In genomic region chr7:142950235-142950634, GRCh38 we compare ENCODE assay signal across 2 cellular contexts.
TF ChIP-seq lines count a peak whose summit lies in the region.

No MANE protein-coding gene starts in this region.

TF ChIP-seq in K562, 482 proteins besides CTCF, POLR2A, EP300 and RAD21:
- TF ChIP-seq SUPT5H (IDR thresholded peaks at IDR 0.05) (peak; percentile 21; the same call in 1 of the 2 replicates), BCLAF1 (IDR thresholded peaks at IDR 0.05; ENCODE audit: borderline replicate concordance in 1 of 2, control insufficient read depth in 1 of 2, low read depth in 2 of 2, low read length in 1 of 2) (no peak)
TF ChIP-seq in K562: peak in this region for 1.

TF ChIP-seq in H1, 55 proteins besides CTCF, POLR2A, EP300 and RAD21:
- TF ChIP-seq KDM4A (IDR thresholded peaks at IDR 0.05; ENCODE audit: low read depth, low read length, severe bottlenecking) = no peak
- TF ChIP-seq SIX5 (IDR thresholded peaks at IDR 0.05; ENCODE audit: low read depth, low read length) = no peak
- no peak for TF ChIP-seq USF2 (IDR thresholded peaks at IDR 0.05; ENCODE audit: low read length)
- TF ChIP-seq HDAC6 (IDR thresholded peaks at IDR 0.05; ENCODE audit: low read depth, low read length) = no peak
- TF ChIP-seq NANOG (IDR thresholded peaks at IDR 0.05; ENCODE audit: insufficient read depth, low read depth, low read length, poor library complexity, severe bottlenecking) = no peak
- TF ChIP-seq RXRA (IDR thresholded peaks at IDR 0.05; ENCODE audit: insufficient read depth, low read depth, low read length) = no peak
- no peak for TF ChIP-seq TAF1 (IDR thresholded peaks at IDR 0.05; ENCODE audit: low read depth, low read length)
TF ChIP-seq in H1: peak in this region for 0.
